Comparison of ENCODE assay signal across 12 cellular contexts in the genomic region with DNA sequence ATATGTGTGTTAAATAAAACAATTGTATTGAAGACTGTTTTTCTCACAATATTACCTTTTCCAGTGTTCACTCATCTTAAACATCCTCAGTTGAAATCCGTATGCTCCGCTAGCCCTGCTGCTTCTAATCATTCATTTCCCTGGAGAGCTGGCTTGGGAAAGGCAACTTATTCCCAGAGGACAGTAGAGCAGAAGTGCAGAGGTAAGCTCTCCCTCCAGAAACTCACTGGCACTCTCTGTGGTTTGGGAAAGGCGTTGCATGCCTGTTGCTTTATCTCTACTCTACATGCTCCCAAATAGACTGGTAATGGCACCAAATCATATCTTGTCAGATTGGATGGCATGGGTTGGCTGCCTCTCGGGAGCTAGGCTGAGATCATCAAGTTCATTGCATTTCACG.
A peak's percentile ranks its signal among the peaks of the same experiment; 100 is the strongest.
DNase-seq lines count a peak whose midpoint lies in the region; ATAC-seq and TF ChIP-seq lines count a peak whose summit lies in the region.
"Had no signal": no experiment of that assay in that cellular context is flagged by ENCODE, and none has a peak within 500 bp of the region (broad histone marks: within the 10 kb centered on the region; RNA-seq: fewer than 3 reads in every experiment).

No MANE protein-coding gene starts in this region.

- H3K9ac ChIP-seq in OCI-LY1 (ENCODE audit: low read length): no peak overlapping the region

- H3K36me3 ChIP-seq in OCI-LY1 (ENCODE audit: insufficient read depth, low read length): no peaks in the 10 kb centered on the region

- no peaks in the 10 kb centered on the region for H3K9me3 Mint-ChIP-seq in Calu3 (ENCODE audit: low read depth, unreplicated experiment)
- H3K9me3 Mint-ChIP-seq: nephron progenitor cell; stimulated activated effector memory CD8-positive, alpha-beta T cell treated with anti-CD3 and anti-CD28 coated beads, Interleukin-12 subunit alpha, Interleukin-12 subunit beta, amount 100 ng/mL, for 72 hours had no signal

- H3K36me3 Mint-ChIP-seq in Calu3 (ENCODE audit: insufficient read depth, unreplicated experiment): no peaks in the 10 kb centered on the region

- no peaks in the 10 kb centered on the region for H3K27me3 Mint-ChIP-seq in Calu3 (ENCODE audit: unreplicated experiment)

- ATAC-seq in foreskin keratinocyte: peak; percentile 46
- no peak for ATAC-seq in GM18519 (IDR thresholded peaks at IDR 0.05; ENCODE audit: low FRiP score, unreplicated experiment)
- no peak for ATAC-seq in HG03521 (IDR thresholded peaks at IDR 0.05; ENCODE audit: unreplicated experiment)
- ATAC-seq: stimulated activated effector memory CD8-positive, alpha-beta T cell treated with anti-CD3 and anti-CD28 coated beads, Interleukin-12 subunit alpha, Interleukin-12 subunit beta, amount 100 ng/mL, for 72 hours had no signal

- H3K4me1 ChIP-seq in OCI-LY1 (ENCODE audit: insufficient read depth, low read length, severe bottlenecking) (no peaks in the 10 kb centered on the region), foreskin keratinocyte (no peaks in the 10 kb centered on the region)

- H3K27me3 ChIP-seq in OCI-LY1 (ENCODE audit: insufficient read depth, low read length) (no peaks in the 10 kb centered on the region), foreskin keratinocyte (no peaks in the 10 kb centered on the region)

- no peak overlapping the region for H3K4me2 ChIP-seq in OCI-LY1 (ENCODE audit: low read length)

- H2AFZ ChIP-seq in OCI-LY1 (ENCODE audit: low read length): no peak overlapping the region

- no peak overlapping the region for H3K27ac Mint-ChIP-seq in Calu3 (ENCODE audit: unreplicated experiment)
- H3K27ac Mint-ChIP-seq: CD14-positive monocyte; nephron progenitor cell; stimulated activated effector memory CD8-positive, alpha-beta T cell treated with anti-CD3 and anti-CD28 coated beads, Interleukin-12 subunit alpha, Interleukin-12 subunit beta, amount 100 ng/mL, for 72 hours had no signal

- BruUV-seq in Calu3 (replicated peaks; lab: Mats Ljungman, UMichigan): no TSS peak

- TF ChIP-seq CTCF in Calu3 (IDR thresholded peaks at IDR 0.05; ENCODE audit: unreplicated experiment): no peak
- peak; percentile 55 for TF ChIP-seq CTCF in LNCAP (IDR thresholded peaks at IDR 0.05)
- peak; percentile 19; the same call in 1 of the 2 replicates for TF ChIP-seq CTCF in OCI-LY1 (IDR thresholded peaks at IDR 0.05; ENCODE audit: low read length)
- TF ChIP-seq CTCF in foreskin keratinocyte (conservative IDR thresholded peaks at IDR 0.05): peak; percentile 42

- no peaks in the 10 kb centered on the region for H3K9me2 ChIP-seq in OCI-LY1 (ENCODE audit: low read depth, low read length)

- no peaks in the 10 kb centered on the region for H3K9me3 ChIP-seq in OCI-LY1 (ENCODE audit: low read length)

- no peak overlapping the region for H3K27ac ChIP-seq in OCI-LY1 (ENCODE audit: low read depth, low read length, poor library complexity, severe bottlenecking)
- no peak overlapping the region for H3K27ac ChIP-seq in foreskin keratinocyte

- H3F3A ChIP-seq in OCI-LY1 (ENCODE audit: insufficient read depth, low read length): no peaks in the 10 kb centered on the region

- DNase-seq in Calu3: peak; percentile 8
- DNase-seq in foreskin keratinocyte: no peak
- DNase-seq in ecto neural progenitor cell (ENCODE audit: low spot score): no peak
- no peak for DNase-seq in activated CD8-positive, alpha-beta memory T cell treated with anti-CD3 and anti-CD28 coated beads, Interleukin-2, amount 50 U/mL, for 48 hours
- DNase-seq: kidney, nephron progenitor cell had no signal

- peaks cover 12% of the 10 kb centered on the region for H3K4me1 Mint-ChIP-seq in Calu3 (ENCODE audit: low read depth, unreplicated experiment)
- H3K4me1 Mint-ChIP-seq: stimulated activated effector memory CD8-positive, alpha-beta T cell treated with anti-CD3 and anti-CD28 coated beads, Interleukin-12 subunit alpha, Interleukin-12 subunit beta, amount 100 ng/mL, for 72 hours had no signal

- H3K4me3 Mint-ChIP-seq in Calu3 (ENCODE audit: low read depth, unreplicated experiment): no peak overlapping the region
- H3K4me3 Mint-ChIP-seq: CD14-positive monocyte; nephron progenitor cell; stimulated activated effector memory CD8-positive, alpha-beta T cell treated with anti-CD3 and anti-CD28 coated beads, Interleukin-12 subunit alpha, Interleukin-12 subunit beta, amount 100 ng/mL, for 72 hours had no signal

- no peaks in the 10 kb centered on the region for H3K79me2 ChIP-seq in OCI-LY1 (ENCODE audit: insufficient read depth, low read length)

- H3K4me3 ChIP-seq in OCI-LY1 (ENCODE audit: low read depth, low read length, poor library complexity, severe bottlenecking): no peak overlapping the region

- intact Hi-C loops in Calu3 (cut with micrococcal nuclease; ENCODE audit: unreplicated experiment): loop anchor here (2.0 to 10.0 kb wide), 2 partner anchors 161 to 275 kb away; no protein-coding TSS in a partner anchor

- H4K20me1 ChIP-seq in OCI-LY1 (ENCODE audit: insufficient read depth, low read length): no peaks in the 10 kb centered on the region

- CTCF ChIA-PET in Calu3 (lab: Charles Lee): no interaction called here
